In the genomic region with DNA sequence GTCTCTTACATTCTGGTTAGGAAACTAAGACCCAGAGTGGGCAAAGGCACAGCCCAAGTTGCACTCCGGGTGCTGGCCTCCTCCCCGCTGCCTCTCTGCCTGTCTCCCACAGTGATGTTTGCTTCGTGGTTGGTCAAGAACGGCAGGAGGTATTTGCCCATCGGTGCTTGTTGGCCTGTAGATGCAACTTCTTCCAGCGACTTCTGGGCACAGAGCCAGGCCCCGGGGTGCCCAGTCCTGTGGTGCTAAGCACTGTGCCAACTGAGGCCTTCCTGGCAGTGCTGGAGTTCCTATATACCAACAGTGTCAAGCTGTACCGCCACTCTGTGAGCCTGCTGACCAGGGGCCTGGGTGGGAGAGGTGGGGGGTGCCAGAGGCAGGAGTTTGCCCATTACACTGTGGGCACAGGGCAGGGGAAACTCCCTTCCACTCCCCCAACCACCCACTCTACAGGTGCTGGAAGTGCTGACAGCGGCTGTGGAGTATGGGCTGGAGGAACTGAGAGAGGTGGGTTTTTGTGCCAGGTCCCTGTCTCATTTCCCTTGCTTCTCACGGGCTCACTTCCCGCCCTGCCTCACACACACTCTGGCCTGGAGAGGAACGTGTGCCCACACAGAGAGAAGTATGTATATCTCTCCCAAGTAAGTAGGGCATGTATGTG, we compare ENCODE assay signal across 8 cellular contexts. TPM values are rescaled to one million over a fixed set of nuclear protein-coding genes. Genes with fewer than 3 reads are reported as not detected.
DNase-seq lines count a peak whose midpoint lies in the region; ATAC-seq, FAIRE-seq and TF ChIP-seq lines count a peak whose summit lies in the region.

No MANE protein-coding gene starts in this region.

- H3K27me3 ChIP-seq in CD4-positive, alpha-beta T cell (ENCODE audit: control insufficient read depth, insufficient read depth, low read length) = no peaks in the 10 kb centered on the region
- no peaks in the 10 kb centered on the region for H3K27me3 ChIP-seq in Peyer's patch
- no peaks in the 10 kb centered on the region for H3K27me3 ChIP-seq in bronchial epithelial cell (ENCODE audit: control insufficient read depth, insufficient read depth, low read length)
- H3K27me3 ChIP-seq in upper lobe of left lung = no peaks in the 10 kb centered on the region

- H3K9me3 Mint-ChIP-seq in CD4-positive, alpha-beta T cell = no peaks in the 10 kb centered on the region
- H3K9me3 Mint-ChIP-seq in mesothelial cell of epicardium = no peaks in the 10 kb centered on the region

- H3K9me3 ChIP-seq in CD4-positive, alpha-beta T cell (ENCODE audit: control insufficient read depth, low read length) = no peaks in the 10 kb centered on the region
- H3K9me3 ChIP-seq in Peyer's patch (no peaks in the 10 kb centered on the region), upper lobe of left lung (no peaks in the 10 kb centered on the region)

- peak; percentile 28 for FAIRE-seq in bronchial epithelial cell (lab: Jason Lieb, UNC)

- peak overlapping the region; percentile 99 for H3K27ac Mint-ChIP-seq in CD4-positive, alpha-beta T cell
- H3K27ac Mint-ChIP-seq in mesothelial cell of epicardium = peak overlapping the region; percentile 64

- CTCF ChIA-PET in CD4-positive, alpha-beta T cell (lab: Charles Lee) = interaction anchor here (1.0 to 6.5 kb wide), 5 partner anchors 10 to 81 kb away, joined by 3 to 57 read pairs (median 7); partner anchors contain the start of gene PLK3

- POLR2A ChIA-PET in CD4-positive, alpha-beta T cell (lab: Charles Lee) = interaction anchor here (1.4 to 16.3 kb wide), 13 partner anchors 9 to 690 kb away, joined by 3 to 599 read pairs (median 17); partner anchors contain the start of genes BEST4, CCDC163, EIF2B3 and HECTD3

- peaks cover 13 to 59% (median 51%) of the 10 kb centered on the region in 4 donors for H3K4me1 ChIP-seq in Peyer's patch
- peaks cover 70 to 96% (median 82%) of the 10 kb centered on the region in 4 donors for H3K4me1 ChIP-seq in upper lobe of left lung

- DNase-seq in CD4-positive, alpha-beta T cell = peak in 2 of 10 experiments; percentile 23 to 43
- DNase-seq in Peyer's patch = peak; percentile 54 to 67 (median 63)
- no peak for DNase-seq in bronchial epithelial cell (ENCODE audit: low read depth)
- no peak for DNase-seq in mesothelial cell of epicardium (ENCODE audit: low spot score in 2 of 2, unreplicated experiment in 2 of 2)
- peak; percentile 82 to 85 for DNase-seq in upper lobe of left lung
- DNase-seq in Ammon's horn (ENCODE audit: low spot score) = no peak
- DNase-seq in NCI-H187 treated with DMSO at 0.1 percent for 48 hours (lab: John Stamatoyannopoulos, UW) = no peak

- no peak for TF ChIP-seq CTCF in CD4-positive, alpha-beta T cell (IDR thresholded peaks at IDR 0.05)
- TF ChIP-seq CTCF in Peyer's patch (IDR thresholded peaks at IDR 0.05) (no peak), bronchial epithelial cell (IDR thresholded peaks at IDR 0.05; ENCODE audit: insufficient read depth, low read length, severe bottlenecking) (no peak), mesothelial cell of epicardium (IDR thresholded peaks at IDR 0.05; ENCODE audit: unreplicated experiment) (no peak), upper lobe of left lung (IDR thresholded peaks at IDR 0.05) (no peak)

- no peak for ATAC-seq in CD4-positive, alpha-beta T cell (ENCODE audit: poor library complexity)
- ATAC-seq in upper lobe of left lung (ENCODE audit: low FRiP score in 2 of 2) (no peak), HG02759 (IDR thresholded peaks at IDR 0.05; ENCODE audit: unreplicated experiment) (no peak)

- peaks cover 0 to 12% (median 0%) of the 10 kb centered on the region in 3 donors for H3K36me3 ChIP-seq in Peyer's patch
- H3K36me3 ChIP-seq in bronchial epithelial cell (ENCODE audit: control insufficient read depth, insufficient read depth, low read length) = peaks cover 10% of the 10 kb centered on the region
- peaks cover 2 to 18% (median 14%) of the 10 kb centered on the region in 4 donors for H3K36me3 ChIP-seq in upper lobe of left lung

- H3K4me3 Mint-ChIP-seq in CD4-positive, alpha-beta T cell = peak overlapping the region; percentile 83
- no peak overlapping the region for H3K4me3 Mint-ChIP-seq in mesothelial cell of epicardium

- peaks cover 4% of the 10 kb centered on the region for H3K27me3 Mint-ChIP-seq in CD4-positive, alpha-beta T cell
- no peaks in the 10 kb centered on the region for H3K27me3 Mint-ChIP-seq in mesothelial cell of epicardium (ENCODE audit: low read depth)

- H3K27ac ChIP-seq in CD4-positive, alpha-beta T cell (ENCODE audit: low read depth, low read length) = peak overlapping the region; percentile 100
- H3K27ac ChIP-seq in Peyer's patch (peak overlapping the region; percentile 94 to 98 (median 96)), upper lobe of left lung (peak overlapping the region; percentile 93 to 99 (median 98))

- TF ChIP-seq EP300 in upper lobe of left lung (IDR thresholded peaks at IDR 0.05) = no peak

- TF ChIP-seq POLR2A in Peyer's patch (IDR thresholded peaks at IDR 0.05) = no peak
- TF ChIP-seq POLR2A in upper lobe of left lung (IDR thresholded peaks at IDR 0.05) = no peak

- H3K36me3 Mint-ChIP-seq in CD4-positive, alpha-beta T cell (ENCODE audit: low read depth) = peaks cover 41% of the 10 kb centered on the region
- peaks cover 13% of the 10 kb centered on the region for H3K36me3 Mint-ChIP-seq in mesothelial cell of epicardium

- H3K4me3 ChIP-seq in Peyer's patch = peak overlapping the region in 1 of 4 donors; percentile 1
- H3K4me3 ChIP-seq in bronchial epithelial cell (ENCODE audit: low read depth, low read length) = no peak overlapping the region
- H3K4me3 ChIP-seq in upper lobe of left lung = peak overlapping the region in 1 of 4 donors; percentile 31

- H3K4me1 Mint-ChIP-seq in CD4-positive, alpha-beta T cell (ENCODE audit: low read depth) = peaks cover 74% of the 10 kb centered on the region
- peaks cover 51% of the 10 kb centered on the region for H3K4me1 Mint-ChIP-seq in mesothelial cell of epicardium

- 23 to 51% methylated on average over 6 to 12 of the region's 12 CpGs for WGBS in upper lobe of left lung, 2 donors

- intact Hi-C loops in CD4-positive, alpha-beta T cell (cut with DNase I, micrococcal nuclease) = no loop called here

RNA-seq across cellular contexts. Expression of gene BTBD19, which starts 1.9 kb away (rescaled TPM):
- total RNA-seq in CD4-positive, alpha-beta T cell = 10 to 100 TPM; 35.9 to 36.5 TPM
- total RNA-seq in Peyer's patch (1 to 10 TPM; 2.6 to 7.4 (median 3.5) TPM), bronchial epithelial cell (0.53 and 0.77 TPM in 2 replicates), mesothelial cell of epicardium (33.6 to 43.7 TPM (median 38.3 TPM) in 3 replicates), upper lobe of left lung (10 to 100 TPM in 4 of 6 donors, 1 to 10 TPM in 2; 5.1 to 63.9 (median 17.8) TPM)

RNA-seq across cellular contexts. Expression of gene DYNLT4, which starts 3.1 kb away (rescaled TPM):
- 1 to 10 TPM; 1.8 to 2.1 TPM for total RNA-seq in CD4-positive, alpha-beta T cell
- total RNA-seq in Peyer's patch = 1 to 10 TPM in 1 of 4 donors, not detected in 3; 3.5 TPM
- not detected in 2 replicates for total RNA-seq in bronchial epithelial cell
- total RNA-seq in mesothelial cell of epicardium = 0.31 to 0.72 TPM (median 0.47 TPM) in 3 replicates
- total RNA-seq in upper lobe of left lung = 10 to 100 TPM in 4 of 6 donors, 1 to 10 TPM in 2; 1.2 to 38.8 (median 10.9) TPM

RNA-seq across cellular contexts. Expression of gene PLK3, which starts 10.1 kb away (rescaled TPM):
- 100 to 1,000 TPM; 794 TPM for total RNA-seq in CD4-positive, alpha-beta T cell
- total RNA-seq in Peyer's patch (10 to 100 TPM in 3 of 4 donors, 1 to 10 TPM in 1; 7.7 to 28.1 (median 23.5) TPM), bronchial epithelial cell (14.2 and 19.5 TPM in 2 replicates), mesothelial cell of epicardium (24.7 to 27.5 TPM (median 27.4 TPM) in 3 replicates), upper lobe of left lung (10 to 100 TPM; 24.9 to 72.4 (median 49.6) TPM)

RNA-seq across cellular contexts. Expression of gene BEST4, which starts 22.3 kb away (rescaled TPM):
- 1 to 10 TPM; 1.0 TPM for total RNA-seq in CD4-positive, alpha-beta T cell
- 10 to 100 TPM in 3 of 4 donors, 1 to 10 TPM in 1; 5.0 to 59.8 (median 28.6) TPM for total RNA-seq in Peyer's patch
- 0.13 TPM in 1 of 2 replicates, not detected in the other for total RNA-seq in bronchial epithelial cell
- total RNA-seq in mesothelial cell of epicardium = 1.4 to 1.7 TPM (median 1.4 TPM) in 3 replicates
- total RNA-seq in upper lobe of left lung = 1 to 10 TPM in 3 of 6 donors, under 1 TPM in 3; 0.30 to 9.1 (median 0.81) TPM

RNA-seq across cellular contexts. Expression of gene PTCH2, which starts 32.8 kb away (rescaled TPM):
- 1 to 10 TPM; 1.2 TPM for total RNA-seq in CD4-positive, alpha-beta T cell
- total RNA-seq in Peyer's patch (1 to 10 TPM in 2 of 4 donors, under 1 TPM in 2; 0.27 to 2.5 (median 0.79) TPM), bronchial epithelial cell (under 0.01 TPM in 1 of 2 replicates, not detected in the other), mesothelial cell of epicardium (1.4 to 1.7 TPM (median 1.4 TPM) in 3 replicates), upper lobe of left lung (1 to 10 TPM in 2 of 6 donors, under 1 TPM in 4; 0.30 to 1.4 (median 0.82) TPM)

Comparison
In these comparisons a context has a peak if more than half of its experiments do, and no peak if none do; other contexts are left out.
1. DNase-seq: peak in Peyer's patch (3 of 3) and upper lobe of left lung (2 of 2); none in bronchial epithelial cell (single experiment), mesothelial cell of epicardium (0 of 2), Ammon's horn (single experiment) and NCI-H187 treated with DMSO at 0.1 percent for 48 hours (single experiment).
2. RNA of gene PLK3, which starts 10.1 kb away (total RNA-seq): 794 TPM in CD4-positive, alpha-beta T cell; 24.9 to 72.4 TPM in upper lobe of left lung, 24.7 to 27.5 TPM in mesothelial cell of epicardium, 7.7 to 28.1 TPM in Peyer's patch and 14.2 to 19.5 TPM in bronchial epithelial cell; every median in the first group is over 10 times any median in the second.
3. Peak in every context shown above with its lines, with median percentiles within 50 percentile points of each other: H3K27ac ChIP-seq.